1 cellular context compared by ENCODE assay signal in the genomic region with DNA sequence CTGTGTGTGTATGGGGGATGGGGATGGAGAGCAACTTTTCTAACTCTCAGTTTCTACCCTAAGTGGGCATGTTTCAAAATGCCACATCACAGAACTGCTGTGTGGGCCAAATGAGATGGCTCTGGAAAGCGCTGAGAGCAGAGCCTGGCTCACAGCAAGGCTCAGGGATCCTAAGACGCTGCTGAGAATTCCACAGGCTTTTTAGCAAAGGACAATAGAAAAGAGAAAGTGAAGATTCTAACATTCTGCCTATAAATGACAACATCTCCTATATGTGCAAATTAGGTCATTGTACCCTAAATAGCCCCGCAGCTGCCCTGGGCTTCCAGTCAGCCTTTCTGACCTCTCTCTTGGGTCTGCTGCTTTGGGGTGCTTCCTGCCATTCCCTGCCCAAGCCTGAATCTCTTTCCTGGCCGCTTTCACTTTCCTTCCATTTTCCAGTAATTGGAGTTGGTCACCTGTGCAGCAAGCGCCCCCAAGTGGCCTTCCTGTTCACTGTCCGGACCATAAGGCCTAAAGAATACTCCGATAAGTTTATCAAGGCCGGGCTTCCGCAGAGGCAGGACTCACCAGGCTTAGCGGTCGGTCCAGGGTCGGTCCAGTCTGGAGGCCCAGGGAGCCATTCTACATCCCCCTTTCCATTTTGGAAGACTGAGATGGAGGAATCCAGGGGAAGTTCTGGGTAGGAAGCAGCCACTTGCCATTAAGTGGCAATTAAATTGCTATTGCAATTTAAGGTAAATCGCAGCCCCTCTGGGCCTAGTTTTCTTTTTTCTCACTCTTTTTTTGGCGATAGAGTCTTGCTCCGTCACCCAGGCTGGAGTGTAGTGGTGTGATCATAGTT.
TF ChIP-seq lines count a peak whose summit lies in the region.

No MANE protein-coding gene starts in this region.

TF ChIP-seq in A549, 52 proteins besides CTCF, POLR2A, EP300 and RAD21 (continued from another document):
- TF ChIP-seq, protein P1, sequence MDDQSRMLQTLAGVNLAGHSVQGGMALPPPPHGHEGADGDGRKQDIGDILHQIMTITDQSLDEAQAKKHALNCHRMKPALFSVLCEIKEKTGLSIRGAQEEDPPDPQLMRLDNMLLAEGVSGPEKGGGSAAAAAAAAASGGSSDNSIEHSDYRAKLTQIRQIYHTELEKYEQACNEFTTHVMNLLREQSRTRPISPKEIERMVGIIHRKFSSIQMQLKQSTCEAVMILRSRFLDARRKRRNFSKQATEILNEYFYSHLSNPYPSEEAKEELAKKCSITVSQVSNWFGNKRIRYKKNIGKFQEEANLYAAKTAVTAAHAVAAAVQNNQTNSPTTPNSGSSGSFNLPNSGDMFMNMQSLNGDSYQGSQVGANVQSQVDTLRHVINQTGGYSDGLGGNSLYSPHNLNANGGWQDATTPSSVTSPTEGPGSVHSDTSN (IDR thresholded peaks at IDR 0.05): no peak
- TF ChIP-seq RCOR1 (IDR thresholded peaks at IDR 0.05; ENCODE audit: low read depth, low read length) (no peak), MAZ (IDR thresholded peaks at IDR 0.05; ENCODE audit: borderline replicate concordance, low read depth, low read length) (no peak)
